8 cellular contexts compared by ENCODE assay signal in genomic region chr2:68157402-68158133, GRCh38. TPM values are rescaled to one million over a fixed set of nuclear protein-coding genes. Genes with fewer than 3 reads are reported as not detected.
A peak's percentile ranks its signal among the peaks of the same experiment; 100 is the strongest.
DNase-seq lines count a peak whose midpoint lies in the region; ATAC-seq and TF ChIP-seq lines count a peak whose summit lies in the region.

Gene PNO1, plus strand, starts transcription at chr2:68157888. Its CDS starts 47 bp downstream, at chr2:68157935.

- no peak for TF ChIP-seq CTCF in GM06990 (IDR thresholded peaks at IDR 0.05; ENCODE audit: insufficient read depth, low read length, poor library complexity, severe bottlenecking)
- TF ChIP-seq CTCF in suprapubic skin (IDR thresholded peaks at IDR 0.05) = peak in 1 of 2 donors; percentile 23

- TF ChIP-seq POLR2A in suprapubic skin (IDR thresholded peaks at IDR 0.05) = peak in 1 of 2 donors; percentile 54

- peak within 1 kb of the TSS; percentile 97 for H3K27ac ChIP-seq in suprapubic skin

- ATAC-seq in HG02588 (IDR thresholded peaks at IDR 0.05; ENCODE audit: unreplicated experiment) (peak; percentile 91), SK-N-SH treated with all-trans-retinoic acid at 6 μM for 48 hours (peak; percentile 92)

- peak within 1 kb of the TSS; percentile 99 for H3K27ac Mint-ChIP-seq in activated naive CD4-positive, alpha-beta T cell treated with anti-CD3 and anti-CD28 coated beads, Interleukin-2, amount 50 U/mL, for 24 hours

- DNase-seq in GM06990 (ENCODE audit: extremely low read depth, insufficient read length) (peak; percentile 91), NCI-H1092 (lab: John Stamatoyannopoulos, UW) (peak; percentile 86), globus pallidus (ENCODE audit: low spot score) (peak; percentile 93), nucleus accumbens (lab: John Stamatoyannopoulos, UW) (peak; percentile 50 to 99 (median 93)), suprapubic skin (ENCODE audit: low spot score in 2 of 2) (peak; percentile 97 to 98)

- peaks cover 30% of the 10 kb centered on the region for H3K4me1 ChIP-seq in suprapubic skin

- H3K27me3 Mint-ChIP-seq in activated naive CD4-positive, alpha-beta T cell treated with anti-CD3 and anti-CD28 coated beads, Interleukin-2, amount 50 U/mL, for 24 hours = no peaks in the 10 kb centered on the region

- WGBS in suprapubic skin = 1% methylated on average over 36 of the region's 44 CpGs

- H3K27me3 ChIP-seq in GM06990 (replicated peaks; ENCODE audit: control insufficient read depth, insufficient read depth, low read length) (no peaks in the 10 kb centered on the region), suprapubic skin (no peaks in the 10 kb centered on the region)

- H3K9me3 Mint-ChIP-seq in activated naive CD4-positive, alpha-beta T cell treated with anti-CD3 and anti-CD28 coated beads, Interleukin-2, amount 50 U/mL, for 24 hours = no peaks in the 10 kb centered on the region

- peaks cover 22% of the 10 kb centered on the region for H3K36me3 Mint-ChIP-seq in activated naive CD4-positive, alpha-beta T cell treated with anti-CD3 and anti-CD28 coated beads, Interleukin-2, amount 50 U/mL, for 24 hours

- TF ChIP-seq EP300 in suprapubic skin (IDR thresholded peaks at IDR 0.05) = no peak

- H3K4me3 ChIP-seq in GM06990 (replicated peaks; ENCODE audit: low read depth, low read length) (peak within 1 kb of the TSS; percentile 77), suprapubic skin (peak within 1 kb of the TSS; percentile 96)

- H3K36me3 ChIP-seq in GM06990 (ENCODE audit: control insufficient read depth, insufficient read depth, low read length) (peaks cover 3% of the 10 kb centered on the region), suprapubic skin (peaks cover 19% of the 10 kb centered on the region)

- peaks cover 55% of the 10 kb centered on the region for H3K4me1 Mint-ChIP-seq in activated naive CD4-positive, alpha-beta T cell treated with anti-CD3 and anti-CD28 coated beads, Interleukin-2, amount 50 U/mL, for 24 hours

- no peaks in the 10 kb centered on the region for H3K9me3 ChIP-seq in suprapubic skin

- H3K4me3 Mint-ChIP-seq in activated naive CD4-positive, alpha-beta T cell treated with anti-CD3 and anti-CD28 coated beads, Interleukin-2, amount 50 U/mL, for 24 hours = peak within 1 kb of the TSS; percentile 98

TF ChIP-seq in SK-N-SH treated with all-trans-retinoic acid at 6 μM for 48 hours, 23 proteins besides CTCF, POLR2A, EP300 and RAD21:
- peak; percentile 47; the same call in 1 of the 2 replicates for TF ChIP-seq TCF4 (CRISPR knock-in tag; IDR thresholded peaks at IDR 0.05; ENCODE audit: borderline replicate concordance)
- no peak for TF ChIP-seq ZFP3 (CRISPR knock-in tag; IDR thresholded peaks at IDR 0.05)

RNA-seq across cellular contexts. Expression of gene PNO1, which starts in this region (rescaled TPM):
- total RNA-seq in suprapubic skin = 10 to 100 TPM in 3 of 4 donors, 1 to 10 TPM in 1; 8.4 to 20.2 (median 15.5) TPM

Comparison
In these comparisons a context has a peak if more than half of its experiments do, and no peak if none do; other contexts are left out.
1. Peak in every context shown above with its lines: DNase-seq, ATAC-seq, H3K4me3 ChIP-seq and H3K27ac ChIP-seq.